1 cellular context compared by ENCODE assay signal in the genomic region with DNA sequence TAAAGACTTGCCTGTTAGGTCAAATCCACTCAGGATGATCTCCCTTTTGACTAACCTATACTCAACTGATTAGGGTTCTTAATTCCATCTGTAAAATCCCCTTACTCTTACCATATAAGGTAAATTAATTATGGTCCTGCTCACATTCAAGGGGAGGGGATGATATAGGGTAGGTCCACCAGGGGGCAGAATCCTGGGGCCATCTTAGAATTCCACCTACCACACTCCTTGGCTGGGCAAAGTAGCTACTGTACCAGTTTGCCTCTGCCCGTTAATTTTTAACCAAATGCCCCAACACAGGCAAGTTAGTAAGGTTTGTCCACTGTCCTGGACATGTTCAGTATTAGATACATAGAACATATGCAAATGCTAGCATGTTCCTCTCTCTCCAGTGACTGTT.
TF ChIP-seq lines count a peak whose summit lies in the region.

No MANE protein-coding gene starts in this region.

TF ChIP-seq in GM23338, 12 proteins besides CTCF, POLR2A, EP300 and RAD21 (continued from another document):
- TF ChIP-seq, protein P1, sequence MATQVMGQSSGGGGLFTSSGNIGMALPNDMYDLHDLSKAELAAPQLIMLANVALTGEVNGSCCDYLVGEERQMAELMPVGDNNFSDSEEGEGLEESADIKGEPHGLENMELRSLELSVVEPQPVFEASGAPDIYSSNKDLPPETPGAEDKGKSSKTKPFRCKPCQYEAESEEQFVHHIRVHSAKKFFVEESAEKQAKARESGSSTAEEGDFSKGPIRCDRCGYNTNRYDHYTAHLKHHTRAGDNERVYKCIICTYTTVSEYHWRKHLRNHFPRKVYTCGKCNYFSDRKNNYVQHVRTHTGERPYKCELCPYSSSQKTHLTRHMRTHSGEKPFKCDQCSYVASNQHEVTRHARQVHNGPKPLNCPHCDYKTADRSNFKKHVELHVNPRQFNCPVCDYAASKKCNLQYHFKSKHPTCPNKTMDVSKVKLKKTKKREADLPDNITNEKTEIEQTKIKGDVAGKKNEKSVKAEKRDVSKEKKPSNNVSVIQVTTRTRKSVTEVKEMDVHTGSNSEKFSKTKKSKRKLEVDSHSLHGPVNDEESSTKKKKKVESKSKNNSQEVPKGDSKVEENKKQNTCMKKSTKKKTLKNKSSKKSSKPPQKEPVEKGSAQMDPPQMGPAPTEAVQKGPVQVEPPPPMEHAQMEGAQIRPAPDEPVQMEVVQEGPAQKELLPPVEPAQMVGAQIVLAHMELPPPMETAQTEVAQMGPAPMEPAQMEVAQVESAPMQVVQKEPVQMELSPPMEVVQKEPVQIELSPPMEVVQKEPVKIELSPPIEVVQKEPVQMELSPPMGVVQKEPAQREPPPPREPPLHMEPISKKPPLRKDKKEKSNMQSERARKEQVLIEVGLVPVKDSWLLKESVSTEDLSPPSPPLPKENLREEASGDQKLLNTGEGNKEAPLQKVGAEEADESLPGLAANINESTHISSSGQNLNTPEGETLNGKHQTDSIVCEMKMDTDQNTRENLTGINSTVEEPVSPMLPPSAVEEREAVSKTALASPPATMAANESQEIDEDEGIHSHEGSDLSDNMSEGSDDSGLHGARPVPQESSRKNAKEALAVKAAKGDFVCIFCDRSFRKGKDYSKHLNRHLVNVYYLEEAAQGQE (IDR thresholded peaks at IDR 0.05; ENCODE audit: unreplicated experiment) = no peak
- TF ChIP-seq CREB1 (CRISPR knock-in tag; IDR thresholded peaks at IDR 0.05; ENCODE audit: low read depth) = no peak
- TF ChIP-seq EZH2 (IDR thresholded peaks at IDR 0.05; ENCODE audit: low read depth, unreplicated experiment) = no peak
- TF ChIP-seq STAT1 (IDR thresholded peaks at IDR 0.05; ENCODE audit: unreplicated experiment) = no peak
- no peak for TF ChIP-seq JUNB (IDR thresholded peaks at IDR 0.05; ENCODE audit: unreplicated experiment)
- no peak for TF ChIP-seq EZH2phosphoT487 (IDR thresholded peaks at IDR 0.05; ENCODE audit: unreplicated experiment)
- TF ChIP-seq, protein P2, sequence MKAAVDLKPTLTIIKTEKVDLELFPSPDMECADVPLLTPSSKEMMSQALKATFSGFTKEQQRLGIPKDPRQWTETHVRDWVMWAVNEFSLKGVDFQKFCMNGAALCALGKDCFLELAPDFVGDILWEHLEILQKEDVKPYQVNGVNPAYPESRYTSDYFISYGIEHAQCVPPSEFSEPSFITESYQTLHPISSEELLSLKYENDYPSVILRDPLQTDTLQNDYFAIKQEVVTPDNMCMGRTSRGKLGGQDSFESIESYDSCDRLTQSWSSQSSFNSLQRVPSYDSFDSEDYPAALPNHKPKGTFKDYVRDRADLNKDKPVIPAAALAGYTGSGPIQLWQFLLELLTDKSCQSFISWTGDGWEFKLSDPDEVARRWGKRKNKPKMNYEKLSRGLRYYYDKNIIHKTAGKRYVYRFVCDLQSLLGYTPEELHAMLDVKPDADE (IDR thresholded peaks at IDR 0.05) = no peak
- TF ChIP-seq ZNF331 (CRISPR knock-in tag; IDR thresholded peaks at IDR 0.05; ENCODE audit: low read depth) = no peak
- TF ChIP-seq ZNF114 (CRISPR knock-in tag; IDR thresholded peaks at IDR 0.05) = no peak
- TF ChIP-seq, protein P3, sequence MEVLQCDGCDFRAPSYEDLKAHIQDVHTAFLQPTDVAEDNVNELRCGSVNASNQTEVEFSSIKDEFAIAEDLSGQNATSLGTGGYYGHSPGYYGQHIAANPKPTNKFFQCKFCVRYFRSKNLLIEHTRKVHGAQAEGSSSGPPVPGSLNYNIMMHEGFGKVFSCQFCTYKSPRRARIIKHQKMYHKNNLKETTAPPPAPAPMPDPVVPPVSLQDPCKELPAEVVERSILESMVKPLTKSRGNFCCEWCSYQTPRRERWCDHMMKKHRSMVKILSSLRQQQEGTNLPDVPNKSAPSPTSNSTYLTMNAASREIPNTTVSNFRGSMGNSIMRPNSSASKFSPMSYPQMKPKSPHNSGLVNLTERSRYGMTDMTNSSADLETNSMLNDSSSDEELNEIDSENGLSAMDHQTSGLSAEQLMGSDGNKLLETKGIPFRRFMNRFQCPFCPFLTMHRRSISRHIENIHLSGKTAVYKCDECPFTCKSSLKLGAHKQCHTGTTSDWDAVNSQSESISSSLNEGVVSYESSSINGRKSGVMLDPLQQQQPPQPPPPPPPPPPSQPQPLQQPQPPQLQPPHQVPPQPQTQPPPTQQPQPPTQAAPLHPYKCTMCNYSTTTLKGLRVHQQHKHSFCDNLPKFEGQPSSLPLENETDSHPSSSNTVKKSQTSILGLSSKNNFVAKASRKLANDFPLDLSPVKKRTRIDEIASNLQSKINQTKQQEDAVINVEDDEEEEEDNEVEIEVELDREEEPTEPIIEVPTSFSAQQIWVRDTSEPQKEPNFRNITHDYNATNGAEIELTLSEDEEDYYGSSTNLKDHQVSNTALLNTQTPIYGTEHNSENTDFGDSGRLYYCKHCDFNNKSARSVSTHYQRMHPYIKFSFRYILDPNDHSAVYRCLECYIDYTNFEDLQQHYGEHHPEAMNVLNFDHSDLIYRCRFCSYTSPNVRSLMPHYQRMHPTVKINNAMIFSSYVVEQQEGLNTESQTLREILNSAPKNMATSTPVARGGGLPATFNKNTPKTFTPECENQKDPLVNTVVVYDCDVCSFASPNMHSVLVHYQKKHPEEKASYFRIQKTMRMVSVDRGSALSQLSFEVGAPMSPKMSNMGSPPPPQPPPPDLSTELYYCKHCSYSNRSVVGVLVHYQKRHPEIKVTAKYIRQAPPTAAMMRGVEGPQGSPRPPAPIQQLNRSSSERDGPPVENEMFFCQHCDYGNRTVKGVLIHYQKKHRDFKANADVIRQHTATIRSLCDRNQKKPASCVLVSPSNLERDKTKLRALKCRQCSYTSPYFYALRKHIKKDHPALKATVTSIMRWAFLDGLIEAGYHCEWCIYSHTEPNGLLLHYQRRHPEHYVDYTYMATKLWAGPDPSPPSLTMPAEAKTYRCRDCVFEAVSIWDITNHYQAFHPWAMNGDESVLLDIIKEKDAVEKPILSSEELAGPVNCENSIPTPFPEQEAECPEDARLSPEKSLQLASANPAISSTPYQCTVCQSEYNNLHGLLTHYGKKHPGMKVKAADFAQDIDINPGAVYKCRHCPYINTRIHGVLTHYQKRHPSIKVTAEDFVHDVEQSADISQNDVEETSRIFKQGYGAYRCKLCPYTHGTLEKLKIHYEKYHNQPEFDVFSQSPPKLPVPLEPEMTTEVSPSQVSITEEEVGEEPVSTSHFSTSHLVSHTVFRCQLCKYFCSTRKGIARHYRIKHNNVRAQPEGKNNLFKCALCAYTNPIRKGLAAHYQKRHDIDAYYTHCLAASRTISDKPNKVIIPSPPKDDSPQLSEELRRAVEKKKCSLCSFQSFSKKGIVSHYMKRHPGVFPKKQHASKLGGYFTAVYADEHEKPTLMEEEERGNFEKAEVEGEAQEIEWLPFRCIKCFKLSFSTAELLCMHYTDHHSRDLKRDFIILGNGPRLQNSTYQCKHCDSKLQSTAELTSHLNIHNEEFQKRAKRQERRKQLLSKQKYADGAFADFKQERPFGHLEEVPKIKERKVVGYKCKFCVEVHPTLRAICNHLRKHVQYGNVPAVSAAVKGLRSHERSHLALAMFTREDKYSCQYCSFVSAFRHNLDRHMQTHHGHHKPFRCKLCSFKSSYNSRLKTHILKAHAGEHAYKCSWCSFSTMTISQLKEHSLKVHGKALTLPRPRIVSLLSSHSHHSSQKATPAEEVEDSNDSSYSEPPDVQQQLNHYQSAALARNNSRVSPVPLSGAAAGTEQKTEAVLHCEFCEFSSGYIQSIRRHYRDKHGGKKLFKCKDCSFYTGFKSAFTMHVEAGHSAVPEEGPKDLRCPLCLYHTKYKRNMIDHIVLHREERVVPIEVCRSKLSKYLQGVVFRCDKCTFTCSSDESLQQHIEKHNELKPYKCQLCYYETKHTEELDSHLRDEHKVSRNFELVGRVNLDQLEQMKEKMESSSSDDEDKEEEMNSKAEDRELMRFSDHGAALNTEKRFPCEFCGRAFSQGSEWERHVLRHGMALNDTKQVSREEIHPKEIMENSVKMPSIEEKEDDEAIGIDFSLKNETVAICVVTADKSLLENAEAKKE (CRISPR knock-in tag; IDR thresholded peaks at IDR 0.05) = no peak
- TF ChIP-seq POLR2AphosphoS5 (IDR thresholded peaks at IDR 0.05; ENCODE audit: low read depth) = no peak
